In the genomic region with DNA sequence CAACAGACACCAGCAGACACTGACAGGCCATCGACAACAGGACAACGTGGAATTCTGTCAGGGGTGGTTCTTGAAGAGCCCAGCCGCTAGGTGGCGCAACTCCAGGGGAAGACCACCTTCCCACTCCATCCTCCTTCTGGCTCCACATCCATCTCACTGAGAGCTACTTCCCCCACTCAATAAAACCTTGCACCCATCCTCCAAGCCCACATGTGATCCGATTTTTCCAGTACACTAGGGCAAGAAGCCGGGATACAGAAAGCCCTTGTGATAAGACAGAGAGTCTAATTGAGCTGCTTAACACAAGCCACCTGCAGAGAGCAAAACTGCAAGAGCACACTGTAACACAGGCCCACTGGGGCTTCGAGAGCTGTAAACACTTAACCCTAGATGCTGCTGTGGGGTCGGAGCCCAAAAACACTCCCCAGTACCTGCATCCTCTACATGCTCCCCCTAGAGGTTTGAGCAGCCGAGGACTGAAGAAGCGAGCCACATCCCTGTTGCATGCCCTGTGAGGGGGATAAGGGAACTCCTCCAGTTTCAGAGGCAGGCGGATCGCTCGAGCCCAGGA, we compare ENCODE assay signal across 9 cellular contexts. TPM values are rescaled to one million over a fixed set of nuclear protein-coding genes. Genes with fewer than 3 reads are reported as not detected.
DNase-seq lines count a peak whose midpoint lies in the region; ATAC-seq and TF ChIP-seq lines count a peak whose summit lies in the region.
"Had no signal": no experiment of that assay in that cellular context is flagged by ENCODE, and none has a peak within 500 bp of the region (broad histone marks: within the 10 kb centered on the region; RNA-seq: fewer than 3 reads in every experiment).

No MANE protein-coding gene starts in this region.

- TF ChIP-seq CTCF in Peyer's patch (IDR thresholded peaks at IDR 0.05) (peak in 4 of 6 experiments; percentile 7 to 39 (median 23)), brain microvascular endothelial cell (IDR thresholded peaks at IDR 0.05; ENCODE audit: low read depth, low read length, missing control alignments) (peak; percentile 63), neural progenitor cell (IDR thresholded peaks at IDR 0.05) (peak; percentile 74)

- H3K36me3 Mint-ChIP-seq in neural progenitor cell = no peaks in the 10 kb centered on the region

- ATAC-seq in HG03025 (IDR thresholded peaks at IDR 0.05; ENCODE audit: low FRiP score, unreplicated experiment) = no peak
- ATAC-seq: A549 had no signal

- H3K4me1 ChIP-seq in Peyer's patch (no peaks in the 10 kb centered on the region), neural progenitor cell (peaks cover 4% of the 10 kb centered on the region)
- H3K4me1 ChIP-seq: A549 had no signal

- no peaks in the 10 kb centered on the region for H3K27me3 Mint-ChIP-seq in neural progenitor cell (ENCODE audit: insufficient read depth, low read depth)

- H3K4me3 ChIP-seq in H7 (ENCODE audit: insufficient read depth, low read depth, low read length) (no peak overlapping the region), Peyer's patch (no peak overlapping the region), brain microvascular endothelial cell (ENCODE audit: low read depth, low read length) (no peak overlapping the region), neural progenitor cell (no peak overlapping the region)
- H3K4me3 ChIP-seq: A549 had no signal

- no peaks in the 10 kb centered on the region for H3K79me2 ChIP-seq in neural progenitor cell (ENCODE audit: low read depth)

- H3K27me3 ChIP-seq in H7 (ENCODE audit: control insufficient read depth, insufficient read depth, low read length) (no peaks in the 10 kb centered on the region), Peyer's patch (no peaks in the 10 kb centered on the region), brain microvascular endothelial cell (replicated peaks) (no peaks in the 10 kb centered on the region), neural progenitor cell (no peaks in the 10 kb centered on the region)

- no peak overlapping the region for H3K4me2 ChIP-seq in neural progenitor cell
- H3K4me2 ChIP-seq: A549 had no signal

- H3K36me3 ChIP-seq in H7 (replicated peaks; ENCODE audit: control insufficient read depth, insufficient read depth, low read length) (no peaks in the 10 kb centered on the region), Peyer's patch (no peaks in the 10 kb centered on the region), brain microvascular endothelial cell (replicated peaks) (no peaks in the 10 kb centered on the region), neural progenitor cell (no peaks in the 10 kb centered on the region)

- no peak for TF ChIP-seq POLR2A in Peyer's patch (IDR thresholded peaks at IDR 0.05)

- H3K9me3 ChIP-seq in Peyer's patch = no peaks in the 10 kb centered on the region
- H3K9me3 ChIP-seq in neural progenitor cell (ENCODE audit: low read depth) = no peaks in the 10 kb centered on the region
- H3K9me3 ChIP-seq: A549 had no signal

- no peaks in the 10 kb centered on the region for H3K9me3 Mint-ChIP-seq in neural progenitor cell

- H2AFZ ChIP-seq in neural progenitor cell (replicated peaks) = peak overlapping the region; percentile 82

- no peaks in the 10 kb centered on the region for H4K20me1 ChIP-seq in neural progenitor cell (ENCODE audit: low read depth)

- H3K27ac Mint-ChIP-seq in neural progenitor cell = no peak overlapping the region

- peaks cover 8% of the 10 kb centered on the region for H3K4me1 Mint-ChIP-seq in neural progenitor cell

- H3F3A ChIP-seq in neural progenitor cell (ENCODE audit: low read depth) = no peaks in the 10 kb centered on the region

- H3K9ac ChIP-seq in neural progenitor cell = no peak overlapping the region

- no peak overlapping the region for H3K4me3 Mint-ChIP-seq in neural progenitor cell

- H3K27ac ChIP-seq in Peyer's patch (no peak overlapping the region), brain microvascular endothelial cell (no peak overlapping the region), neural progenitor cell (no peak overlapping the region)
- H3K27ac ChIP-seq: A549 had no signal

- DNase-seq in DMS153 treated with DMSO at 0.1 percent for 48 hours (lab: John Stamatoyannopoulos, UW; ENCODE audit: unreplicated experiment) (peak; percentile 25), DMS153 (lab: John Stamatoyannopoulos, UW) (no peak), H7 (peak; percentile 67), Peyer's patch (peak in 1 of 3 donors; percentile 55), brain microvascular endothelial cell (no peak), neural progenitor cell (ENCODE audit: low spot score) (peak; percentile 75), putamen (ENCODE audit: low spot score) (no peak)

- in situ Hi-C loops in brain microvascular endothelial cell (cut with HindIII; ENCODE audit: low pct_ligation_motif_present, low sequenced_read_pairs) = no loop called here

RNA-seq across cellular contexts. Expression of a gene that starts 11.5 kb away (rescaled TPM):
- total RNA-seq in H7 (2014; rRNA removed; shearing (Covaris generic)) = 5.2 and 7.2 TPM in 2 replicates
- total RNA-seq in Peyer's patch = 1 to 10 TPM in 2 of 4 donors, under 1 TPM in 2; 0.67 to 2.5 (median 0.87) TPM
- total RNA-seq in neural progenitor cell (ENCODE audit: low replicate concordance) = 8.9 and 13.2 TPM in 2 replicates

RNA-seq across cellular contexts. Expression of a gene that starts 58.2 kb away (rescaled TPM):
- total RNA-seq in H7 (2014; rRNA removed; shearing (Covaris generic)) = 28.3 and 34.9 TPM in 2 replicates
- total RNA-seq in Peyer's patch (10 to 100 TPM in 3 of 4 donors, 1 to 10 TPM in 1; 9.1 to 28.5 (median 20.1) TPM), neural progenitor cell (ENCODE audit: low replicate concordance) (9.8 and 10.3 TPM in 2 replicates)

Comparison
In these comparisons a context has a peak if more than half of its experiments do, and no peak if none do; other contexts are left out.
1. DNase-seq: peak in DMS153 treated with DMSO at 0.1 percent for 48 hours (single experiment), H7 (single experiment) and neural progenitor cell (single experiment); none in DMS153 (single experiment), brain microvascular endothelial cell (single experiment) and putamen (single experiment).
2. CTCF ChIP-seq: peak in every context shown above with its lines; median percentile 74 in neural progenitor cell; 63 in brain microvascular endothelial cell; 23 in Peyer's patch.